Comparison of ENCODE assay signal across 8 cellular contexts in genomic region chr17:48181653-48182052, GRCh38.
A peak's percentile ranks its signal among the peaks of the same experiment; 100 is the strongest.
DNase-seq lines count a peak whose midpoint lies in the region; TF ChIP-seq lines count a peak whose summit lies in the region.

No MANE protein-coding gene starts in this region.

- H3K27ac ChIP-seq in A673 (ENCODE audit: low read depth, low read length, poor library complexity, severe bottlenecking) (no peak overlapping the region), coronary artery (no peak overlapping the region), ascending aorta (no peak overlapping the region)

- H3K36me3 ChIP-seq in A673 (ENCODE audit: insufficient read depth, low read length, poor library complexity, severe bottlenecking): no peaks in the 10 kb centered on the region
- no peaks in the 10 kb centered on the region for H3K36me3 ChIP-seq in ascending aorta

- no peaks in the 10 kb centered on the region for H3K27me3 ChIP-seq in A673 (replicated peaks; ENCODE audit: insufficient read depth, low read depth, low read length, poor library complexity)
- H3K27me3 ChIP-seq in ascending aorta: no peaks in the 10 kb centered on the region

- H3K9me3 ChIP-seq in A673 (ENCODE audit: low read depth, low read length, poor library complexity, severe bottlenecking): no peaks in the 10 kb centered on the region
- H3K9me3 ChIP-seq in ascending aorta: no peaks in the 10 kb centered on the region

- peaks cover 21% of the 10 kb centered on the region for H3K4me1 ChIP-seq in A673 (ENCODE audit: insufficient read depth, low read length, poor library complexity, severe bottlenecking)
- no peaks in the 10 kb centered on the region for H3K4me1 ChIP-seq in ascending aorta

- DNase-seq in A673 (ENCODE audit: low spot score) (peak; percentile 65), NCI-H69 (lab: John Stamatoyannopoulos, UW) (peak; percentile 78), fibroblast of the aortic adventitia (ENCODE audit: low read depth) (peak; percentile 27), coronary artery (ENCODE audit: low spot score) (no peak), globus pallidus (ENCODE audit: low spot score) (no peak), ascending aorta (ENCODE audit: low spot score in 2 of 2) (no peak)
- no peak for DNase-seq in stimulated activated CD4-positive, alpha-beta T cell treated with anti-CD3 and anti-CD28 coated beads, Interleukin-12 subunit alpha, Interleukin-12 subunit beta, amount 100 ng/mL, for 4 hours

- TF ChIP-seq CTCF in A673 (conservative IDR thresholded peaks at IDR 0.05; ENCODE audit: low read depth, low read length) (peak; percentile 73), GM12873 (IDR thresholded peaks at IDR 0.05; ENCODE audit: insufficient read depth, low read depth, low read length, missing control alignments) (peak; percentile 25), fibroblast of the aortic adventitia (IDR thresholded peaks at IDR 0.05; ENCODE audit: insufficient read depth, low read length) (peak; percentile 47), coronary artery (IDR thresholded peaks at IDR 0.05) (no peak), ascending aorta (IDR thresholded peaks at IDR 0.05) (no peak)

- CTCF ChIA-PET in A673 (lab: Charles Lee): no interaction called here

- H3K4me3 ChIP-seq in A673 (ENCODE audit: low read depth, low read length, poor library complexity, severe bottlenecking) (no peak overlapping the region), fibroblast of the aortic adventitia (ENCODE audit: low read depth, low read length) (no peak overlapping the region), coronary artery (no peak overlapping the region), ascending aorta (no peak overlapping the region)

- POLR2A ChIA-PET in A673 (lab: Charles Lee; ENCODE audit: low non-redundant PET): no interaction called here

- no TSS peak for BruUV-seq in A673 (replicated peaks; lab: Mats Ljungman, UMichigan)

- intact Hi-C loops in A673 (cut with micrococcal nuclease; ENCODE audit: unreplicated experiment) (no loop called here), ascending aorta (cut with DNase I) (no loop called here)

Comparison
In these comparisons a context has a peak if more than half of its experiments do, and no peak if none do; other contexts are left out.
1. DNase-seq: peak in A673 (single experiment), NCI-H69 (single experiment) and fibroblast of the aortic adventitia (single experiment); none in coronary artery (single experiment), globus pallidus (single experiment), ascending aorta (0 of 2) and stimulated activated CD4-positive, alpha-beta T cell treated with anti-CD3 and anti-CD28 coated beads, Interleukin-12 subunit alpha, Interleukin-12 subunit beta, amount 100 ng/mL, for 4 hours (single experiment).
2. CTCF ChIP-seq: peak in A673 (single experiment), GM12873 (single experiment) and fibroblast of the aortic adventitia (single experiment); none in coronary artery (single experiment) and ascending aorta (0 of 3).